24 cellular contexts compared by ENCODE assay signal in the genomic region with DNA sequence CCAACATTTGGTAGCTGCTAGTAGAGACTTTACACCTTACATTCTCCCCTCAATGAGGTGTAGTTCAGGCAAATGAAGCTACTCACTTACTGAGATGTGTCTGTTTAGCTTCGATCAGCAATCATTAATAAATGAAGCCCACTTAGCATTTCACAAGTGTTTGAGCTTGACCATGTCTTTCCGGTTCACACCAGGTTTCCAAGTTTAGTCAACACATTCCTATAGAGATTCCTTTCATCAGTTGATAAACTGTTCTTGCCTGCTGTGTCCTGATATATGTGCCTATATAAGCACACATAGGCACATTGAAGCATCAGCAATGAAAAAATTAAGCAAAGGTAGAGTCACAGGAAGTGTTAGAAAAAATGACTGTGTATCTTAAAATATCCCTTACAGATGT.
"Had no signal": no experiment of that assay in that cellular context is flagged by ENCODE, and none has a peak within 500 bp of the region (broad histone marks: within the 10 kb centered on the region; RNA-seq: fewer than 3 reads in every experiment).

No MANE protein-coding gene starts in this region.

- H3K36me3 Mint-ChIP-seq: activated CD8-positive, alpha-beta memory T cell treated with anti-CD3 and anti-CD28 coated beads, Interleukin-2, amount 10 ng/mL, durations not matched to agents 7 days and 5 days; activated naive CD4-positive, alpha-beta T cell treated with anti-CD3 and anti-CD28 coated beads, Interleukin-2, amount 50 U/mL, for 72 hours had no signal

- H3K27ac ChIP-seq: brain microvascular endothelial cell, Peyer's patch, RWPE1, SJCRH30 had no signal

- H3K4me2 ChIP-seq: SK-N-SH had no signal

- H3K9me2 ChIP-seq: SK-N-SH had no signal

- H3K9me3 Mint-ChIP-seq: activated CD4-positive, alpha-beta T cell treated with anti-CD3 and anti-CD28 coated beads, Interleukin-2, amount 10 ng/mL, durations not matched to agents 24 days and 14 days; activated naive CD4-positive, alpha-beta T cell treated with anti-CD3 and anti-CD28 coated beads, Interleukin-2, amount 50 U/mL, for 72 hours; activated naive CD8-positive, alpha-beta T cell treated with anti-CD3 and anti-CD28 coated beads, Interleukin-2, amount 50 U/mL, for 24 hours; activated T-cell treated with anti-CD3 and anti-CD28 coated beads, Interleukin-2, amount 50 U/mL, for 24 hours; activated T-helper 1 cell treated with anti-CD3 and anti-CD28 coated beads, Interleukin-12 subunit alpha, Interleukin-12 subunit beta, Interleukin-2, Interleukin-4 antibody, amounts not matched to agents 30 ng/mL and 10 ng/mL and 1 ng/mL, durations not matched to agents 14 hours and 24 hours and 36 hours had no signal

- H3K4me3 Mint-ChIP-seq: activated B cell treated with CpG ODN at 0.5 μM for 24 hours; activated CD4-positive, alpha-beta T cell treated with anti-CD3 and anti-CD28 coated beads, Interleukin-2, amount 10 ng/mL, durations not matched to agents 24 days and 14 days; activated CD8-positive, alpha-beta memory T cell treated with anti-CD3 and anti-CD28 coated beads, Interleukin-2, amount 10 ng/mL, durations not matched to agents 7 days and 5 days; activated naive CD8-positive, alpha-beta T cell treated with anti-CD3 and anti-CD28 coated beads, Interleukin-2, amount 50 U/mL, for 24 hours; activated T-cell treated with anti-CD3 and anti-CD28 coated beads, Interleukin-2, amount 50 U/mL, for 24 hours; activated T-helper 1 cell treated with anti-CD3 and anti-CD28 coated beads, Interleukin-12 subunit alpha, Interleukin-12 subunit beta, Interleukin-2, Interleukin-4 antibody, amounts not matched to agents 30 ng/mL and 10 ng/mL and 1 ng/mL, durations not matched to agents 14 hours and 24 hours and 36 hours had no signal

- H3K36me3 ChIP-seq: brain microvascular endothelial cell, MG63, Peyer's patch, SJCRH30 had no signal

- H3K4me1 Mint-ChIP-seq: activated B cell treated with CpG ODN at 0.5 μM for 24 hours; activated CD4-positive, alpha-beta T cell treated with anti-CD3 and anti-CD28 coated beads, Interleukin-2, amount 10 ng/mL, durations not matched to agents 24 days and 14 days; activated CD8-positive, alpha-beta memory T cell treated with anti-CD3 and anti-CD28 coated beads, Interleukin-2, amount 10 ng/mL, durations not matched to agents 7 days and 5 days; activated naive CD8-positive, alpha-beta T cell treated with anti-CD3 and anti-CD28 coated beads, Interleukin-2, amount 50 U/mL, for 24 hours had no signal

- H3K27ac Mint-ChIP-seq: activated B cell treated with CpG ODN at 0.5 μM for 24 hours; activated CD4-positive, alpha-beta T cell treated with anti-CD3 and anti-CD28 coated beads, Interleukin-2, amount 10 ng/mL, durations not matched to agents 24 days and 14 days; activated CD8-positive, alpha-beta memory T cell treated with anti-CD3 and anti-CD28 coated beads, Interleukin-2, amount 10 ng/mL, durations not matched to agents 7 days and 5 days; activated naive CD4-positive, alpha-beta T cell treated with anti-CD3 and anti-CD28 coated beads, Interleukin-2, amount 50 U/mL, for 72 hours; activated naive CD8-positive, alpha-beta T cell treated with anti-CD3 and anti-CD28 coated beads, Interleukin-2, amount 50 U/mL, for 24 hours; activated T-cell treated with anti-CD3 and anti-CD28 coated beads, Interleukin-2, amount 50 U/mL, for 24 hours; activated T-helper 1 cell treated with anti-CD3 and anti-CD28 coated beads, Interleukin-12 subunit alpha, Interleukin-12 subunit beta, Interleukin-2, Interleukin-4 antibody, amounts not matched to agents 30 ng/mL and 10 ng/mL and 1 ng/mL, durations not matched to agents 14 hours and 24 hours and 36 hours had no signal

- DNase-seq: activated B cell treated with CpG ODN at 0.5 μM for 24 hours; activated CD4-positive, alpha-beta T cell treated with anti-CD3 and anti-CD28 coated beads for 1 hour; activated CD4-positive, alpha-beta T cell treated with anti-CD3 and anti-CD28 coated beads, Interleukin-2, amount 10 ng/mL, durations not matched to agents 24 days and 14 days; activated CD4-positive, alpha-beta T cell treated with anti-CD3 and anti-CD28 coated beads, Interleukin-2, amount 50 U/mL, for 48 hours; activated CD8-positive, alpha-beta memory T cell treated with anti-CD3 and anti-CD28 coated beads, Interleukin-2, amount 10 ng/mL, durations not matched to agents 7 days and 5 days; activated effector memory CD4-positive, alpha-beta T cell treated with Interleukin-2 at 50 U/mL for 16 hours; activated naive CD4-positive, alpha-beta T cell; activated naive CD8-positive, alpha-beta T cell treated with anti-CD3 and anti-CD28 coated beads, Interleukin-2, amount 50 U/mL, for 24 hours; activated T-cell treated with anti-CD3 and anti-CD28 coated beads, Interleukin-2, amount 50 U/mL, for 24 hours; amygdala; brain microvascular endothelial cell; caudate nucleus; MG63; NCI-H1105; NCI-H1436; NCI-H187; NCI-H2081; Peyer's patch; Right ventricle myocardium superior; SJCRH30; SK-N-SH had no signal

- H3K4me3 ChIP-seq: MG63, Peyer's patch, SJCRH30 had no signal

- H3K9me3 ChIP-seq: MG63, Peyer's patch, SJCRH30, SK-N-SH had no signal

- H3K27me3 ChIP-seq: brain microvascular endothelial cell, MG63, Peyer's patch, SJCRH30 had no signal

- H3K4me1 ChIP-seq: Peyer's patch, SJCRH30 had no signal

- H3K27me3 Mint-ChIP-seq: activated B cell treated with CpG ODN at 0.5 μM for 24 hours; activated CD4-positive, alpha-beta T cell treated with anti-CD3 and anti-CD28 coated beads, Interleukin-2, amount 10 ng/mL, durations not matched to agents 24 days and 14 days; activated CD8-positive, alpha-beta memory T cell treated with anti-CD3 and anti-CD28 coated beads, Interleukin-2, amount 10 ng/mL, durations not matched to agents 7 days and 5 days; activated naive CD8-positive, alpha-beta T cell treated with anti-CD3 and anti-CD28 coated beads, Interleukin-2, amount 50 U/mL, for 24 hours; activated T-cell treated with anti-CD3 and anti-CD28 coated beads, Interleukin-2, amount 50 U/mL, for 24 hours had no signal

- H3K9ac ChIP-seq: SK-N-SH had no signal
